In genomic region chr3:38311474-38311873, GRCh38 we compare ENCODE assay signal across 29 cellular contexts. TPM values are rescaled to one million over a fixed set of nuclear protein-coding genes. Genes with fewer than 3 reads are reported as not detected.
"Had no signal": no experiment of that assay in that cellular context is flagged by ENCODE, and none has a peak within 500 bp of the region (broad histone marks: within the 10 kb centered on the region; RNA-seq: fewer than 3 reads in every experiment).

No MANE protein-coding gene starts in this region.

- H3K9me3 ChIP-seq: adrenal gland, ascending aorta, lower lobe of right lung, mucosa of descending colon, sigmoid colon, transverse colon, uterus had no signal

- H3K27ac ChIP-seq: adrenal gland, ascending aorta, brain microvascular endothelial cell, hepatocyte, lower lobe of right lung, sigmoid colon, transverse colon, uterus had no signal

- H3K27me3 ChIP-seq: adrenal gland, ascending aorta, brain microvascular endothelial cell, hepatocyte, sigmoid colon, transverse colon, uterus had no signal

- DNase-seq: activated B cell treated with CpG ODN at 0.5 μM for 24 hours; activated CD4-positive, alpha-beta T cell treated with anti-CD3 and anti-CD28 coated beads for 36 hours; activated CD4-positive, alpha-beta T cell treated with anti-CD3 and anti-CD28 coated beads, Interleukin-2, amount 50 U/mL, for 4 hours; activated naive CD4-positive, alpha-beta T cell; activated T-cell treated with anti-CD3 and anti-CD28 coated beads, Interleukin-2, amount 50 U/mL, for 4 hours; adrenal gland; brain microvascular endothelial cell; caudate nucleus; dermis blood vessel endothelial cell; effector CD8-positive, alpha-beta T cell; foreskin melanocyte; glutamatergic neuron; immature natural killer cell; lower lobe of right lung; mesendoderm; mucosa of descending colon; occipital lobe; sigmoid colon; stimulated activated CD4-positive, alpha-beta T cell treated with anti-CD3 and anti-CD28 coated beads, Interleukin-2, amount 100 ng/mL, for 48 hours; stimulated activated CD8-positive, alpha-beta memory T cell treated with anti-CD3 and anti-CD28 coated beads, Interleukin-4, amount 100 ng/mL, for 48 hours; stimulated activated naive B cell treated with anti-CD40 and anti-IgM and Interleukin-4, amounts not matched to agents 10 μg/mL and 1 μg/mL and 100 μg/mL, for 72 hours; transverse colon; uterus had no signal

- H3K36me3 ChIP-seq: adrenal gland, ascending aorta, brain microvascular endothelial cell, lower lobe of right lung, sigmoid colon, transverse colon, uterus had no signal

- H3K4me1 ChIP-seq: adrenal gland, ascending aorta, lower lobe of right lung, sigmoid colon, transverse colon, uterus had no signal

- ATAC-seq: activated CD4-positive, alpha-beta T cell treated with anti-CD3 and anti-CD28 coated beads for 36 hours; activated T-cell treated with anti-CD3 and anti-CD28 coated beads, Interleukin-2, amount 50 U/mL, for 4 hours; left lobe of liver; lower lobe of right lung; mucosa of descending colon; stimulated activated naive B cell treated with anti-CD40 and anti-IgM and Interleukin-4, amounts not matched to agents 10 μg/mL and 1 μg/mL and 100 μg/mL, for 72 hours had no signal

- H3K4me3 ChIP-seq: adrenal gland, ascending aorta, hepatocyte, lower lobe of right lung, mucosa of descending colon, sigmoid colon, smooth muscle cell, transverse colon, uterus had no signal

RNA-seq across cellular contexts. Expression of gene SLC22A14, which starts 29.4 kb away (rescaled TPM):
- total RNA-seq: activated CD4-positive, alpha-beta T cell treated with anti-CD3 and anti-CD28 coated beads for 36 hours; activated T-cell treated with anti-CD3 and anti-CD28 coated beads, Interleukin-2, amount 50 U/mL, for 4 hours; activated T-helper 2 cell treated with anti-CD3 and anti-CD28 coated beads, Interferon-gamma antibody, Interleukin-2, Interleukin-4, amounts not matched to agents 10 μg/mL and 5 μg/mL and 100 μg/mL, durations not matched to agents 14 hours and 24 hours and 36 hours; ascending aorta; left lobe of liver; lower lobe of right lung; sigmoid colon had no signal

RNA-seq across cellular contexts. Expression of gene SLC22A13, which starts 45.9 kb away (rescaled TPM):
- total RNA-seq: ascending aorta, kidney epithelial cell had no signal
